In genomic region chr7:32495298-32496051, GRCh38 we compare ENCODE assay signal across 1 cellular context.
TF ChIP-seq lines count a peak whose summit lies in the region.

AVL9 (plus strand) TSS chr7:32495489; CDS start chr7:32495710, 221 bp downstream.

TF ChIP-seq in K562, 482 proteins besides CTCF, POLR2A, EP300 and RAD21 (continued from another document):
- TF ChIP-seq MGA (IDR thresholded peaks at IDR 0.05): peak; percentile 65
- 0 out of 2 replicates have a peak, but pooled peaks have one; percentile 19 for TF ChIP-seq GTF2A2 (tag; IDR thresholded peaks at IDR 0.05)
- peak; percentile 88 for TF ChIP-seq FIP1L1 (IDR thresholded peaks at IDR 0.05; ENCODE audit: low read depth, low read length, poor library complexity, severe bottlenecking)
- TF ChIP-seq GABPB1 (CRISPR knock-in tag; IDR thresholded peaks at IDR 0.05): peak; percentile 87
- TF ChIP-seq TBP (optimal IDR thresholded peaks at IDR 0.05; ENCODE audit: low read depth, low read length): peak; percentile 31
- peak; percentile 90; the same call in 1 of the 2 replicates for TF ChIP-seq CGGBP1 (CRISPR knock-in tag; IDR thresholded peaks at IDR 0.05)
- TF ChIP-seq TCF3 (CRISPR knock-in tag; IDR thresholded peaks at IDR 0.05): no peak
- TF ChIP-seq BHLHE40 (IDR thresholded peaks at IDR 0.05; ENCODE audit: low read length): peak; percentile 71
- 0 out of 2 replicates have a peak, but pooled peaks have one; percentile 38 for TF ChIP-seq NFRKB (IDR thresholded peaks at IDR 0.05; ENCODE audit: low read depth)
- TF ChIP-seq REST (CRISPR knock-in tag; IDR thresholded peaks at IDR 0.05; ENCODE audit: low read depth): peak; percentile 49; the same call in 1 of the 2 replicates
- 0 out of 2 replicates have a peak, but pooled peaks have one; percentile 9 for TF ChIP-seq MAX (CRISPR knock-in tag; IDR thresholded peaks at IDR 0.05)
- TF ChIP-seq EP400 (IDR thresholded peaks at IDR 0.05): peak; percentile 88
- peak; percentile 62; the same call in 1 of the 2 replicates for TF ChIP-seq TOE1 (IDR thresholded peaks at IDR 0.05; ENCODE audit: borderline replicate concordance)
- TF ChIP-seq TOE1 (CRISPR knock-in tag; IDR thresholded peaks at IDR 0.05; ENCODE audit: borderline replicate concordance, low read depth): no peak
- TF ChIP-seq ATF6 (CRISPR knock-in tag; IDR thresholded peaks at IDR 0.05): peak; percentile 83
- TF ChIP-seq TSC22D4 (tag; IDR thresholded peaks at IDR 0.05): no peak
- TF ChIP-seq ILF3 (IDR thresholded peaks at IDR 0.05; ENCODE audit: borderline replicate concordance): no peak
- 0 out of 2 replicates have a peak, but pooled peaks have one; percentile 42 for TF ChIP-seq CHCHD3 (CRISPR knock-in tag; IDR thresholded peaks at IDR 0.05)
- no peak for TF ChIP-seq PTBP1 (IDR thresholded peaks at IDR 0.05; ENCODE audit: low read depth, low read length)
- peak; percentile 64 to 80 for TF ChIP-seq E2F6 (IDR thresholded peaks at IDR 0.05; ENCODE audit: borderline replicate concordance in 1 of 2, extremely low read depth in 1 of 2, insufficient read depth in 1 of 2, insufficient read length in 1 of 2, low read depth in 1 of 2, low read length in 1 of 2, poor library complexity in 1 of 2, severe bottlenecking in 1 of 2)
- peak in 1 of 2 experiments; percentile 30; a peak in 2 of 4 replicates for TF ChIP-seq NRF1 (conservative IDR thresholded peaks at IDR 0.05 in 1 of 2, IDR thresholded peaks at IDR 0.05 in 1 of 2)
- TF ChIP-seq MIER1 (IDR thresholded peaks at IDR 0.05; ENCODE audit: low read depth): no peak
- TF ChIP-seq ID3 (CRISPR knock-in tag; IDR thresholded peaks at IDR 0.05): no peak
- TF ChIP-seq ID3 (tag; IDR thresholded peaks at IDR 0.05): no peak
TF ChIP-seq in K562: peak in this region for 111.
